25 cellular contexts compared by ENCODE assay signal in genomic region chr5:10360686-10361085, GRCh38. TPM values are rescaled to one million over a fixed set of nuclear protein-coding genes. Genes with fewer than 3 reads are reported as not detected.
DNase-seq lines count a peak whose midpoint lies in the region; ATAC-seq lines count a peak whose summit lies in the region.
"Had no signal": no experiment of that assay in that cellular context is flagged by ENCODE, and none has a peak within 500 bp of the region (broad histone marks: within the 10 kb centered on the region; RNA-seq: fewer than 3 reads in every experiment).

No MANE protein-coding gene starts in this region.

- CTCF ChIA-PET in CD4-positive, alpha-beta memory T cell (lab: Charles Lee; ENCODE audit: partially characterized antibody), result interaction anchor here (0.8 kb wide), 1 partner anchor 78 kb away, joined by 3 read pairs; no protein-coding TSS in a partner anchor

- H3K4me3 Mint-ChIP-seq in CD4-positive, alpha-beta memory T cell, result peak overlapping the region in 2 of 8 donors; percentile 30 to 31
- no peak overlapping the region for H3K4me3 Mint-ChIP-seq in central memory CD8-positive, alpha-beta T cell
- H3K4me3 Mint-ChIP-seq in naive thymus-derived CD8-positive, alpha-beta T cell, result peak overlapping the region in 3 of 10 donors; percentile 9 to 18 (median 18)
- H3K4me3 Mint-ChIP-seq: CD14-positive monocyte, WTC11 had no signal

- peak overlapping the region in 5 of 7 donors; percentile 13 to 72 (median 49) for H3K27ac Mint-ChIP-seq in CD4-positive, alpha-beta memory T cell
- peak overlapping the region; percentile 54 for H3K27ac Mint-ChIP-seq in central memory CD8-positive, alpha-beta T cell (ENCODE audit: low read depth)
- peak overlapping the region in 2 of 10 donors; percentile 3 to 36 for H3K27ac Mint-ChIP-seq in naive thymus-derived CD8-positive, alpha-beta T cell
- H3K27ac Mint-ChIP-seq: activated naive CD4-positive, alpha-beta T cell treated with anti-CD3 and anti-CD28 coated beads, Interleukin-2, amount 50 U/mL, for 72 hours; activated T-helper 2 cell treated with anti-CD3 and anti-CD28 coated beads, Interferon-gamma antibody, Interleukin-2, Interleukin-4, amounts not matched to agents 10 μg/mL and 5 μg/mL and 100 μg/mL, durations not matched to agents 14 hours and 24 hours and 36 hours; WTC11 had no signal

- H3K27me3 Mint-ChIP-seq in CD4-positive, alpha-beta memory T cell, result no peaks in the 10 kb centered on the region
- no peaks in the 10 kb centered on the region for H3K27me3 Mint-ChIP-seq in central memory CD8-positive, alpha-beta T cell
- no peaks in the 10 kb centered on the region for H3K27me3 Mint-ChIP-seq in naive thymus-derived CD8-positive, alpha-beta T cell

- H3K36me3 Mint-ChIP-seq in CD4-positive, alpha-beta memory T cell, result peaks cover 0 to 6% of the 10 kb centered on the region in 2 donors
- peaks cover 4% of the 10 kb centered on the region for H3K36me3 Mint-ChIP-seq in central memory CD8-positive, alpha-beta T cell (ENCODE audit: insufficient read depth)
- peaks cover 0 to 16% (median 0%) of the 10 kb centered on the region in 3 donors for H3K36me3 Mint-ChIP-seq in naive thymus-derived CD8-positive, alpha-beta T cell
- H3K36me3 Mint-ChIP-seq: activated naive CD4-positive, alpha-beta T cell treated with anti-CD3 and anti-CD28 coated beads, Interleukin-2, amount 50 U/mL, for 72 hours; WTC11 had no signal

- no peak overlapping the region for H3K4me3 ChIP-seq in CD4-positive, alpha-beta memory T cell (ENCODE audit: low read length in 2 of 2)
- H3K4me3 ChIP-seq: lower lobe of right lung, mucosa of descending colon had no signal

- peaks cover 73% of the 10 kb centered on the region for H3K4me1 ChIP-seq in CD4-positive, alpha-beta memory T cell (ENCODE audit: insufficient read depth, low read length)

- H3K9me3 ChIP-seq in CD4-positive, alpha-beta memory T cell (ENCODE audit: control insufficient read depth in 1 of 2, low read length in 2 of 2), result no peaks in the 10 kb centered on the region
- H3K9me3 ChIP-seq: lower lobe of right lung, mucosa of descending colon, SK-N-SH had no signal

- peaks cover 44 to 88% (median 71%) of the 10 kb centered on the region in 4 donors for H3K4me1 Mint-ChIP-seq in CD4-positive, alpha-beta memory T cell
- H3K4me1 Mint-ChIP-seq in central memory CD8-positive, alpha-beta T cell, result peaks cover 65% of the 10 kb centered on the region
- peaks cover 30 to 84% (median 77%) of the 10 kb centered on the region in 4 donors for H3K4me1 Mint-ChIP-seq in naive thymus-derived CD8-positive, alpha-beta T cell

- no peaks in the 10 kb centered on the region for H3K9me3 Mint-ChIP-seq in CD4-positive, alpha-beta memory T cell
- no peaks in the 10 kb centered on the region for H3K9me3 Mint-ChIP-seq in central memory CD8-positive, alpha-beta T cell
- H3K9me3 Mint-ChIP-seq in naive thymus-derived CD8-positive, alpha-beta T cell, result no peaks in the 10 kb centered on the region
- H3K9me3 Mint-ChIP-seq: activated naive CD4-positive, alpha-beta T cell treated with anti-CD3 and anti-CD28 coated beads, Interleukin-2, amount 50 U/mL, for 72 hours; activated T-helper 2 cell treated with anti-CD3 and anti-CD28 coated beads, Interferon-gamma antibody, Interleukin-2, Interleukin-4, amounts not matched to agents 10 μg/mL and 5 μg/mL and 100 μg/mL, durations not matched to agents 14 hours and 24 hours and 36 hours; CD14-positive monocyte; WTC11 had no signal

- no peak for ATAC-seq in central memory CD8-positive, alpha-beta T cell (replicated peaks; ENCODE audit: extremely low read depth, poor library complexity, severe bottlenecking)
- no peak for ATAC-seq in naive thymus-derived CD8-positive, alpha-beta T cell
- ATAC-seq: activated naive CD4-positive, alpha-beta T cell treated with anti-CD3 and anti-CD28 coated beads, Interleukin-2, amount 50 U/mL, for 72 hours; HepG2; lower lobe of right lung; mucosa of descending colon; WTC11 had no signal

- intact Hi-C loops in CD4-positive, alpha-beta memory T cell (cut with micrococcal nuclease), result no loop called here

- no peaks in the 10 kb centered on the region for H3K27me3 ChIP-seq in CD4-positive, alpha-beta memory T cell (ENCODE audit: insufficient read depth, low read length)

- DNase-seq in AML-193 (lab: John Stamatoyannopoulos, UW) (peak; percentile 33 to 43), NOMO-1 (lab: John Stamatoyannopoulos, UW; ENCODE audit: unreplicated experiment in 2 of 2) (peak; percentile 65 to 86), GDM1 (lab: John Stamatoyannopoulos, UW) (no peak), UCSD-AML1 (lab: John Stamatoyannopoulos, UW; ENCODE audit: unreplicated experiment) (no peak)
- no peak for DNase-seq in CD4-positive, alpha-beta memory T cell
- DNase-seq in central memory CD8-positive, alpha-beta T cell (ENCODE audit: low spot score in 2 of 2), result no peak
- no peak for DNase-seq in naive thymus-derived CD8-positive, alpha-beta T cell
- DNase-seq: ACHN; activated CD4-positive, alpha-beta T cell treated with anti-CD3 and anti-CD28 coated beads, Interleukin-2, amount 50 U/mL, for 1 hour; activated CD8-positive, alpha-beta memory T cell treated with anti-CD3 and anti-CD28 coated beads, Interleukin-2, amount 50 U/mL, for 4 hours; kidney glomerular epithelial cell; lower lobe of right lung; mucosa of descending colon; NCI-H1436 treated with DMSO at 0.1 percent for 48 hours; NCI-H2107; NCI-H510A; SK-N-SH; T-helper 9 cell had no signal

- no peaks in the 10 kb centered on the region for H3K36me3 ChIP-seq in CD4-positive, alpha-beta memory T cell (ENCODE audit: insufficient read depth, low read length)
- H3K36me3 ChIP-seq: lower lobe of right lung had no signal

- H3K27ac ChIP-seq in CD4-positive, alpha-beta memory T cell (ENCODE audit: low read depth, low read length), result no peak overlapping the region
- H3K27ac ChIP-seq: epithelial cell of prostate, lower lobe of right lung, RWPE1 had no signal

- POLR2A ChIA-PET in CD4-positive, alpha-beta memory T cell (lab: Charles Lee; ENCODE audit: partially characterized antibody), result no interaction called here
- POLR2A ChIA-PET in naive thymus-derived CD8-positive, alpha-beta T cell (lab: Charles Lee), result interaction anchor here (0.7 kb wide), 1 partner anchor 393 kb away, joined by 5 read pairs; no protein-coding TSS in a partner anchor

RNA-seq across cellular contexts. Expression of gene MARCHF6, which starts 7.2 kb away (rescaled TPM):
- 100 to 1,000 TPM; 195 to 203 TPM for total RNA-seq in CD4-positive, alpha-beta memory T cell
- 10 to 100 TPM; 25.4 to 58.1 TPM for polyA plus RNA-seq in CD4-positive, alpha-beta memory T cell
- 100 to 1,000 TPM; 197 to 198 TPM for total RNA-seq in naive thymus-derived CD8-positive, alpha-beta T cell
- 10 to 100 TPM; 31.5 to 44.0 (median 38.0) TPM for polyA plus RNA-seq in naive thymus-derived CD8-positive, alpha-beta T cell

RNA-seq across cellular contexts. Expression of gene CMBL, which starts 53.0 kb away (rescaled TPM):
- total RNA-seq in CD4-positive, alpha-beta memory T cell, result 1 to 10 TPM; 1.5 to 1.9 TPM
- polyA plus RNA-seq in CD4-positive, alpha-beta memory T cell, result under 1 TPM in 1 of 2 donors, not detected in 1; 0.33 TPM
- total RNA-seq in naive thymus-derived CD8-positive, alpha-beta T cell, result under 1 TPM; 0.36 to 0.69 TPM
- polyA plus RNA-seq in naive thymus-derived CD8-positive, alpha-beta T cell, result under 1 TPM; 0.35 to 0.65 (median 0.51) TPM

Comparison
In these comparisons a context has a peak if more than half of its experiments do, and no peak if none do; other contexts are left out.
1. DNase-seq: peak in AML-193 (2 of 2) and NOMO-1 (2 of 2); none in CD4-positive, alpha-beta memory T cell (0 of 5), central memory CD8-positive, alpha-beta T cell (0 of 2), naive thymus-derived CD8-positive, alpha-beta T cell (0 of 10), GDM1 (single experiment) and UCSD-AML1 (single experiment).